Comparison of ENCODE assay signal across 24 cellular contexts in genomic region chr3:195114786-195115597, GRCh38.
"Had no signal": no experiment of that assay in that cellular context is flagged by ENCODE, and none has a peak within 500 bp of the region (broad histone marks: within the 10 kb centered on the region; RNA-seq: fewer than 3 reads in every experiment).

No MANE protein-coding gene starts in this region.

- H3K9me3 ChIP-seq: gastrocnemius medialis, heart left ventricle, prostate gland, right atrium auricular region, suprapubic skin had no signal

- H3K27ac ChIP-seq: brain microvascular endothelial cell, gastrocnemius medialis, prostate gland, right atrium auricular region, skin epidermis, suprapubic skin had no signal

- H3K36me3 ChIP-seq: brain microvascular endothelial cell, gastrocnemius medialis, heart left ventricle, prostate gland, right atrium auricular region, suprapubic skin had no signal

- DNase-seq: activated CD4-positive, alpha-beta memory T cell treated with anti-CD3 and anti-CD28 coated beads, Interleukin-2, amount 10 ng/mL, durations not matched to agents 7 days and 5 days; activated CD4-positive, alpha-beta T cell treated with anti-CD3 and anti-CD28 coated beads for 48 hours; activated CD8-positive, alpha-beta memory T cell treated with anti-CD3 and anti-CD28 coated beads, Interleukin-2, amount 10 ng/mL, durations not matched to agents 7 days and 5 days; activated naive CD4-positive, alpha-beta T cell treated with anti-CD3 and anti-CD28 coated beads for 36 hours; activated T-cell treated with anti-CD3 and anti-CD28 coated beads, Interleukin-2, amount 50 U/mL, for 1 hour; anterior cingulate cortex; brain microvascular endothelial cell; cerebellar nuclear complex; effector CD4-positive, alpha-beta T cell; gastrocnemius medialis; heart left ventricle; immature natural killer cell; occipital lobe; stimulated activated CD4-positive, alpha-beta T cell treated with anti-CD3 and anti-CD28 coated beads, Interleukin-15, amount 100 ng/mL, for 24 hours; stimulated activated CD4-positive, alpha-beta T cell treated with anti-CD3 and anti-CD28 coated beads, Interleukin-2, amount 100 ng/mL, for 48 hours; stimulated activated naive CD8-positive, alpha-beta T cell treated with anti-CD3 and anti-CD28 coated beads, Interleukin-15, amount 100 ng/mL, for 72 hours; T-cell had no signal

- ATAC-seq: activated CD8-positive, alpha-beta memory T cell treated with anti-CD3 and anti-CD28 coated beads, Interleukin-2, amount 10 ng/mL, durations not matched to agents 7 days and 5 days; esophagus mucosa; gastrocnemius medialis; heart left ventricle; natural killer cell treated with Interleukin-12 subunit alpha and Interleukin-12 subunit beta and Interleukin-15 and Interleukin-18, amount 100 ng/mL, for 72 hours; stimulated activated naive CD8-positive, alpha-beta T cell treated with anti-CD3 and anti-CD28 coated beads, Interleukin-15, amount 100 ng/mL, for 72 hours; T-cell; WTC11 had no signal

- H3K4me3 ChIP-seq: gastrocnemius medialis, heart left ventricle, prostate gland, right atrium auricular region, skin epidermis, suprapubic skin had no signal

- H3K27me3 ChIP-seq: brain microvascular endothelial cell, gastrocnemius medialis, heart left ventricle, right atrium auricular region, suprapubic skin had no signal

- H3K4me1 ChIP-seq: gastrocnemius medialis had no signal
